8 cellular contexts compared by ENCODE assay signal in genomic region chr5:140926211-140926902, GRCh38. TPM values are rescaled to one million over a fixed set of nuclear protein-coding genes. Genes with fewer than 3 reads are reported as not detected.
DNase-seq lines count a peak whose midpoint lies in the region; ATAC-seq, FAIRE-seq and TF ChIP-seq lines count a peak whose summit lies in the region.

Gene PCDHAC1, plus strand, starts transcription at chr5:140926299. Its CDS starts 594 bp downstream, at chr5:140926893.

- H3K36me3 ChIP-seq in pancreas = no peaks in the 10 kb centered on the region

- H3K4me1 Mint-ChIP-seq in activated naive CD8-positive, alpha-beta T cell treated with anti-CD3 and anti-CD28 coated beads, Interleukin-2, amount 50 U/mL, for 24 hours = peaks cover 1% of the 10 kb centered on the region

- 1% methylated on average over 61 to 67 of the region's 67 CpGs for WGBS in pancreas, 2 donors

- no peaks in the 10 kb centered on the region for H3K9me3 Mint-ChIP-seq in activated naive CD8-positive, alpha-beta T cell treated with anti-CD3 and anti-CD28 coated beads, Interleukin-2, amount 50 U/mL, for 24 hours

- no peaks in the 10 kb centered on the region for H3K9me3 ChIP-seq in pancreas

- peak within 1 kb of the TSS; percentile 48 for H3K4me3 Mint-ChIP-seq in activated naive CD8-positive, alpha-beta T cell treated with anti-CD3 and anti-CD28 coated beads, Interleukin-2, amount 50 U/mL, for 24 hours

- ATAC-seq in activated naive CD8-positive, alpha-beta T cell treated with anti-CD3 and anti-CD28 coated beads, Interleukin-2, amount 50 U/mL, for 24 hours = peak; percentile 33
- ATAC-seq in left cardiac atrium (peak; percentile 94 to 98), pancreas (peak; percentile 94 to 98 (median 96)), HG03045 (IDR thresholded peaks at IDR 0.05; ENCODE audit: unreplicated experiment) (no peak), GM21528 (IDR thresholded peaks at IDR 0.05; ENCODE audit: low FRiP score, unreplicated experiment) (no peak)

- DNase-seq in NCI-H2196 (lab: John Stamatoyannopoulos, UW; ENCODE audit: unreplicated experiment) = peak; percentile 92
- DNase-seq in activated naive CD8-positive, alpha-beta T cell treated with anti-CD3 and anti-CD28 coated beads, Interleukin-2, amount 50 U/mL, for 24 hours = peak; percentile 34
- DNase-seq in left cardiac atrium = peak; percentile 86
- peak; percentile 71 to 95 (median 86) for DNase-seq in pancreas
- no peak for DNase-seq in T1000 (lab: John Stamatoyannopoulos, UW)

- H3K36me3 Mint-ChIP-seq in activated naive CD8-positive, alpha-beta T cell treated with anti-CD3 and anti-CD28 coated beads, Interleukin-2, amount 50 U/mL, for 24 hours (ENCODE audit: low read depth) = no peaks in the 10 kb centered on the region

- H3K4me3 ChIP-seq in pancreas = peak within 1 kb of the TSS; percentile 26 to 63 (median 40)

- H3K27me3 Mint-ChIP-seq in activated naive CD8-positive, alpha-beta T cell treated with anti-CD3 and anti-CD28 coated beads, Interleukin-2, amount 50 U/mL, for 24 hours = peaks cover 47% of the 10 kb centered on the region

- FAIRE-seq in pancreas (lab: Jason Lieb, UNC) = no peak

- H3K4me1 ChIP-seq in pancreas = peaks cover 0 to 2% (median 0%) of the 10 kb centered on the region in 3 donors

- no peaks in the 10 kb centered on the region for H3K27me3 ChIP-seq in pancreas

- peak; percentile 33 for TF ChIP-seq CTCF in GM12873 (IDR thresholded peaks at IDR 0.05; ENCODE audit: insufficient read depth, low read depth, low read length, missing control alignments)
- peak; percentile 65 to 78 (median 75) for TF ChIP-seq CTCF in pancreas (IDR thresholded peaks at IDR 0.05)

- intact Hi-C loops in left cardiac atrium (cut with DNase I) (no loop called here), pancreas (cut with DNase I) (no loop called here)

- H3K27ac Mint-ChIP-seq in activated naive CD8-positive, alpha-beta T cell treated with anti-CD3 and anti-CD28 coated beads, Interleukin-2, amount 50 U/mL, for 24 hours = no peak within 1 kb of the TSS

- H3K27ac ChIP-seq in pancreas = peak within 1 kb of the TSS; percentile 14 to 62 (median 33)

RNA-seq across cellular contexts. Expression of gene PCDHAC1, which starts in this region (rescaled TPM):
- total RNA-seq in left cardiac atrium (1 to 10 TPM in 1 of 2 donors, under 1 TPM in 1; 0.65 to 1.0 TPM), pancreas (1 to 10 TPM in 5 of 6 donors, under 1 TPM in 1; 0.98 to 2.0 (median 1.6) TPM)
- polyA plus RNA-seq in pancreas = under 1 TPM; 0.34 to 0.80 TPM

Comparison
In these comparisons a context has a peak if more than half of its experiments do, and no peak if none do; other contexts are left out.
1. ATAC-seq: peak in activated naive CD8-positive, alpha-beta T cell treated with anti-CD3 and anti-CD28 coated beads, Interleukin-2, amount 50 U/mL, for 24 hours (single experiment), left cardiac atrium (2 of 2) and pancreas (4 of 4); none in HG03045 (single experiment) and GM21528 (single experiment).